ENCODE assay signal across 22 cellular contexts in genomic region chr10:114426476-114426875, GRCh38. TPM values are rescaled to one million over a fixed set of nuclear protein-coding genes. Genes with fewer than 3 reads are reported as not detected.
A peak's percentile ranks its signal among the peaks of the same experiment; 100 is the strongest.
DNase-seq lines count a peak whose midpoint lies in the region; ATAC-seq and TF ChIP-seq lines count a peak whose summit lies in the region.
"Had no signal": no experiment of that assay in that cellular context is flagged by ENCODE, and none has a peak within 500 bp of the region (broad histone marks: within the 10 kb centered on the region; RNA-seq: fewer than 3 reads in every experiment).

No MANE protein-coding gene starts in this region.

- peak overlapping the region; percentile 65 for H2BK15ac ChIP-seq in mesenchymal stem cell (ENCODE audit: low read depth, poor library complexity, severe bottlenecking)

- no peak overlapping the region for H3K18ac ChIP-seq in mesenchymal stem cell (ENCODE audit: low read depth in 1 of 2, low read length in 2 of 2)

- H3K4me3 ChIP-seq in Panc1 (ENCODE audit: low read depth in 2 of 2, low read length in 2 of 2) (no peak overlapping the region), mammary epithelial cell (replicated peaks in 1 of 3; ENCODE audit: insufficient read depth in 1 of 3, low read depth in 2 of 3, low read length in 3 of 3) (no peak overlapping the region), mesenchymal stem cell (ENCODE audit: insufficient read depth in 1 of 2, low read depth in 1 of 2, low read length in 2 of 2) (no peak overlapping the region), spleen (no peak overlapping the region)
- H3K4me3 ChIP-seq: GM23248 had no signal

- H4K20me1 ChIP-seq in mammary epithelial cell (ENCODE audit: insufficient read depth, low read length) = no peaks in the 10 kb centered on the region

- H2AFZ ChIP-seq in mammary epithelial cell (ENCODE audit: low read depth, low read length) (peak overlapping the region; percentile 34), mesenchymal stem cell (ENCODE audit: low read depth, low read length) (no peak overlapping the region)
- H2AFZ ChIP-seq: GM23248 had no signal

- H3K4me2 ChIP-seq in mammary epithelial cell (ENCODE audit: insufficient read depth, low read depth, low read length) = no peak overlapping the region
- H3K4me2 ChIP-seq in mesenchymal stem cell (ENCODE audit: low read length, poor library complexity, severe bottlenecking) = no peak overlapping the region

- in situ Hi-C loops in Panc1 (cut with HindIII; ENCODE audit: low pct_unique_long_range_greater_than_20kb, low sequenced_read_pairs) = no loop called here
- in situ Hi-C loops in mammary epithelial cell (cut with MboI; ENCODE audit: low sequenced_read_pairs in 2 of 2) = loop anchor here in 1 of 2 donors (10.0 kb wide), 1 partner anchor 112 kb away; no protein-coding TSS in a partner anchor

- no peak overlapping the region for H4K8ac ChIP-seq in mesenchymal stem cell (ENCODE audit: low read length)

- H3K4ac ChIP-seq in mesenchymal stem cell (ENCODE audit: low read depth in 1 of 2, low read length in 2 of 2) = no peak overlapping the region

- TF ChIP-seq POLR2A in spleen (IDR thresholded peaks at IDR 0.05) = no peak

- ATAC-seq in Panc1 = no peak
- ATAC-seq in omental fat pad (ENCODE audit: low FRiP score) = no peak

- no peaks in the 10 kb centered on the region for H3K36me3 ChIP-seq in Panc1 (ENCODE audit: control insufficient read depth, insufficient read depth, low read length)
- no peaks in the 10 kb centered on the region for H3K36me3 ChIP-seq in mammary epithelial cell (ENCODE audit: insufficient read depth, low read length)
- peaks cover 0 to 8% of the 10 kb centered on the region in 2 experiments for H3K36me3 ChIP-seq in mesenchymal stem cell (ENCODE audit: control insufficient read depth in 1 of 2, insufficient read depth in 2 of 2, low read depth in 1 of 2, low read length in 2 of 2)
- H3K36me3 ChIP-seq in spleen = peaks cover 0 to 14% (median 0%) of the 10 kb centered on the region in 6 donors

- dilution Hi-C loops in mammary epithelial cell (cut with HindIII; ENCODE audit: low sequenced_read_pairs) = no loop called here

- H3K9me3 ChIP-seq in Panc1 (ENCODE audit: control insufficient read depth, insufficient read depth, low read depth, low read length) (no peaks in the 10 kb centered on the region), mammary epithelial cell (replicated peaks; ENCODE audit: insufficient read depth, low read length) (no peaks in the 10 kb centered on the region), mesenchymal stem cell (ENCODE audit: control insufficient read depth, low read length) (no peaks in the 10 kb centered on the region), spleen (no peaks in the 10 kb centered on the region)
- H3K9me3 ChIP-seq: BE2C had no signal

- intact Hi-C loops in Panc1 (cut with micrococcal nuclease; ENCODE audit: unreplicated experiment) = loop anchor here (10.0 kb wide), 1 partner anchor 252 kb away; the partner anchor contains the start of genes CCDC186 and TDRD1
- intact Hi-C loops in mammary epithelial cell (cut with micrococcal nuclease) = no loop called here
- intact Hi-C loops in spleen (cut with DNase I; ENCODE audit: low total_unique reads) = no loop called here

- DNase-seq in Panc1 (ENCODE audit: low read depth, low spot score) (no peak), mammary epithelial cell (no peak), mesenchymal stem cell (no peak), spleen (no peak), omental fat pad (ENCODE audit: low spot score) (no peak), NCI-H2196 (lab: John Stamatoyannopoulos, UW; ENCODE audit: unreplicated experiment) (no peak)
- DNase-seq in activated CD4-positive, CD25-positive, alpha-beta regulatory T cell (lab: John Stamatoyannopoulos, UW) = no peak
- DNase-seq: BE2C; DMS53; GDM1; GM23248; H9; HFFc6; MM.1S; NCI-H1048; NCI-H1436; NCI-H187 treated with DMSO at 0.1 percent for 48 hours; NCI-H226; NCI-H510A treated with DMSO at 0.1 percent for 48 hours; NCI-H774; NK-92 treated with Interleukin-12 subunit alpha and Interleukin-12 subunit beta, amount 100 ng/mL, for 24 hours had no signal

- 21% methylated on average over 5 of the region's 5 CpGs for WGBS in mammary epithelial cell (ENCODE audit: low coverage, missing lambda C conversion rate)
- 83% methylated on average over 5 of the region's 5 CpGs for WGBS in mesenchymal stem cell
- WGBS in spleen, 5 donors = 63 to 82% (median 69%) methylated on average over 5 of the region's 5 CpGs

- H4K91ac ChIP-seq in mesenchymal stem cell (ENCODE audit: low read length) = no peak overlapping the region

- no peak overlapping the region for H2AK5ac ChIP-seq in mesenchymal stem cell (ENCODE audit: low read length, severe bottlenecking)

- no peak overlapping the region for H3K9ac ChIP-seq in mammary epithelial cell (ENCODE audit: insufficient read depth, low read length)
- no peak overlapping the region for H3K9ac ChIP-seq in mesenchymal stem cell (ENCODE audit: low read length)
- H3K9ac ChIP-seq: GM23248 had no signal

- H3K27me3 ChIP-seq in Panc1 (ENCODE audit: control insufficient read depth, insufficient read depth, low read length) = no peaks in the 10 kb centered on the region
- no peaks in the 10 kb centered on the region for H3K27me3 ChIP-seq in mammary epithelial cell (ENCODE audit: insufficient read depth, low read length)
- H3K27me3 ChIP-seq in mesenchymal stem cell (ENCODE audit: control insufficient read depth in 1 of 2, insufficient read depth in 1 of 2, low read length in 2 of 2) = peaks cover 0 to 52% of the 10 kb centered on the region in 2 experiments
- no peaks in the 10 kb centered on the region for H3K27me3 ChIP-seq in spleen (replicated peaks in 1 of 7)
- H3K27me3 ChIP-seq: BE2C had no signal

- BruUV-seq in Panc1 (replicated peaks; lab: Mats Ljungman, UMichigan) (no TSS peak), mammary epithelial cell (replicated peaks; lab: Mats Ljungman, UMichigan) (no TSS peak)

- H3K4me1 ChIP-seq in Panc1 (ENCODE audit: control insufficient read depth, insufficient read depth, low read length) = peaks cover 36% of the 10 kb centered on the region
- peaks cover 9% of the 10 kb centered on the region for H3K4me1 ChIP-seq in mammary epithelial cell (ENCODE audit: insufficient read depth, low read length)
- H3K4me1 ChIP-seq in mesenchymal stem cell (ENCODE audit: control insufficient read depth, insufficient read depth, low read depth, low read length) = peaks cover 1% of the 10 kb centered on the region
- H3K4me1 ChIP-seq in spleen = peaks cover 0 to 10% (median 0%) of the 10 kb centered on the region in 6 donors
- H3K4me1 ChIP-seq: BE2C had no signal

- CTCF ChIA-PET in Panc1 (lab: Charles Lee) (no interaction called here), mammary epithelial cell (lab: Charles Lee; ENCODE audit: low non-redundant PET) (no interaction called here)

- no peaks in the 10 kb centered on the region for H3K79me2 ChIP-seq in mammary epithelial cell (ENCODE audit: insufficient read depth, low read length)

- no peak overlapping the region for H3K23ac ChIP-seq in mesenchymal stem cell (ENCODE audit: low read length in 2 of 2)

- H2BK12ac ChIP-seq in mesenchymal stem cell (ENCODE audit: low read length in 2 of 2) = no peak overlapping the region

- H3K79me1 ChIP-seq in mesenchymal stem cell (replicated peaks; ENCODE audit: low read length, poor library complexity, severe bottlenecking) = no peaks in the 10 kb centered on the region

- H3K14ac ChIP-seq in mesenchymal stem cell (ENCODE audit: low read length in 2 of 2) = no peak overlapping the region

- H2BK5ac ChIP-seq in mesenchymal stem cell (ENCODE audit: low read depth, low read length, poor library complexity, severe bottlenecking) = no peak overlapping the region

- H3K27ac ChIP-seq in Panc1 (ENCODE audit: low read length) = peak overlapping the region; percentile 80
- H3K27ac ChIP-seq in mammary epithelial cell (ENCODE audit: insufficient read depth, low read depth, low read length) = no peak overlapping the region
- no peak overlapping the region for H3K27ac ChIP-seq in mesenchymal stem cell (ENCODE audit: low read length, poor library complexity, severe bottlenecking)
- H3K27ac ChIP-seq in spleen = peak overlapping the region in 5 of 8 donors; percentile 7 to 57 (median 39)
- H3K27ac ChIP-seq: GM23248 had no signal

- H2BK120ac ChIP-seq in mesenchymal stem cell (ENCODE audit: low read depth, low read length) = no peak overlapping the region

- no peak for TF ChIP-seq CTCF in Panc1 (IDR thresholded peaks at IDR 0.05)
- no peak for TF ChIP-seq CTCF in mammary epithelial cell (conservative IDR thresholded peaks at IDR 0.05 in 1 of 2, IDR thresholded peaks at IDR 0.05 in 1 of 2; ENCODE audit: extremely low read depth in 1 of 2, insufficient read depth in 1 of 2, low read depth in 1 of 2, low read length in 2 of 2)
- TF ChIP-seq CTCF in spleen (IDR thresholded peaks at IDR 0.05 in 8 of 11, conservative IDR thresholded peaks at IDR 0.05 in 3 of 11) = no peak
- no peak for TF ChIP-seq CTCF in omental fat pad (IDR thresholded peaks at IDR 0.05)

- POLR2A ChIA-PET in Panc1 (lab: Charles Lee) = no interaction called here

RNA-seq across cellular contexts. Expression of gene AFAP1L2, which starts 22.2 kb away (rescaled TPM):
- total RNA-seq in Panc1 (2021; ENCODE audit: unreplicated experiment) (170 TPM), mammary epithelial cell (10 to 100 TPM; 25.8 to 63.9 TPM), spleen (100 to 1,000 TPM; 119 to 273 (median 191) TPM), omental fat pad (10 to 100 TPM in 1 of 4 donors, 1 to 10 TPM in 3; 3.7 to 18.8 (median 4.5) TPM)
- 113 TPM for polyA plus RNA-seq in Panc1 (2012; ENCODE audit: insufficient read length)
- polyA plus RNA-seq in mammary epithelial cell (40.4 TPM), spleen (10 to 100 TPM; 18.3 to 71.5 (median 19.3) TPM)
- polyA minus RNA-seq in mammary epithelial cell = 42.5 TPM
- polyA plus RNA-seq in mesenchymal stem cell (2013, experiment 1 of 2) = 60.2 TPM
- 57.6 TPM for polyA plus RNA-seq in mesenchymal stem cell (2013, experiment 2 of 2)
- total RNA-seq: A673, GM23248 had no signal
- polyA plus RNA-seq: GM23248 had no signal

Comparison
In these comparisons a context has a peak if more than half of its experiments do, and no peak if none do; other contexts are left out.
1. H3K27ac ChIP-seq: peak in Panc1 (single experiment) and spleen (5 of 8); none in mammary epithelial cell (single experiment) and mesenchymal stem cell (single experiment).